In the genomic region with DNA sequence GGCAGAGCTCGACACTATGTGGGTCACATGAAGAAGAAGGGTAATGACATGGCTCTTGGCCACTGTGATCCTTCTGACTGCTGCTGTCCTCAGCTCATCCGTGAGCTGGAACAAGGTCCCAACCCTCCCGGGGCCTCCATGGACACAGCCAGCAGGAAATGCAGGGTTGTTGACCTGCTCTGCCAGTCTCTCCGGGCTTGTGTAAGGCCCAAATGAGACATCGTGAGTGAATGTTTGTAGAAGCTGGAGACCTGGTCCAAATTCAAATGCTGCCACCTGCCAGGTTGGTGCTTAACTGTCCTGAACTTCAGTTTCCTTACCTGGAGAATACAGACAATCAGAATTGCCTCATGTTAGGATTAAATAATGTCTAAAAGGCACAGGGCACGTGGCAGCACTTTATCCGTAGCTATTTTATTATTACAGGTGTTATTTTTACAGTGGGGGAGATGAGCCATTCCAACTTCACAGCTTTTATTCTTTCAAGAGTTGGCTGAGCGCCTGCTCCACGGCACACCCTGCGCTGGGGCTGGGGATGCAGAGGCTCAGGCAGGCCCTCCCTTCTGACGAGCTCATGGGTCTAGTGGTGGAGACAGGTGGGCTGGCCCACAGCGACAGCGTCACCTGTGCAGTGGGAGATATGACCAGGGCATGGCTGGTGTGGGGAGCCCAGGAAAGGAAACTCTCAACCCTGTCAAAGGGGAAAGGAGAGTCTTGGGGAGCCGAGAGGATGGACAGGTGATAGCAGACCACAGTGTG, we compare ENCODE assay signal across 2 cellular contexts.
TF ChIP-seq lines count a peak whose summit lies in the region.

No MANE protein-coding gene starts in this region.

TF ChIP-seq in GM23338, 12 proteins besides CTCF, POLR2A, EP300 and RAD21 (continues in another document):
- no peak for TF ChIP-seq ZNF462 (CRISPR knock-in tag; IDR thresholded peaks at IDR 0.05)
- no peak for TF ChIP-seq ETS1 (IDR thresholded peaks at IDR 0.05)
- TF ChIP-seq EZH2phosphoT487 (IDR thresholded peaks at IDR 0.05; ENCODE audit: unreplicated experiment) = no peak
- TF ChIP-seq STAT1 (IDR thresholded peaks at IDR 0.05; ENCODE audit: unreplicated experiment) = no peak
- TF ChIP-seq ZNF331 (CRISPR knock-in tag; IDR thresholded peaks at IDR 0.05; ENCODE audit: low read depth) = no peak
- TF ChIP-seq, protein P1, sequence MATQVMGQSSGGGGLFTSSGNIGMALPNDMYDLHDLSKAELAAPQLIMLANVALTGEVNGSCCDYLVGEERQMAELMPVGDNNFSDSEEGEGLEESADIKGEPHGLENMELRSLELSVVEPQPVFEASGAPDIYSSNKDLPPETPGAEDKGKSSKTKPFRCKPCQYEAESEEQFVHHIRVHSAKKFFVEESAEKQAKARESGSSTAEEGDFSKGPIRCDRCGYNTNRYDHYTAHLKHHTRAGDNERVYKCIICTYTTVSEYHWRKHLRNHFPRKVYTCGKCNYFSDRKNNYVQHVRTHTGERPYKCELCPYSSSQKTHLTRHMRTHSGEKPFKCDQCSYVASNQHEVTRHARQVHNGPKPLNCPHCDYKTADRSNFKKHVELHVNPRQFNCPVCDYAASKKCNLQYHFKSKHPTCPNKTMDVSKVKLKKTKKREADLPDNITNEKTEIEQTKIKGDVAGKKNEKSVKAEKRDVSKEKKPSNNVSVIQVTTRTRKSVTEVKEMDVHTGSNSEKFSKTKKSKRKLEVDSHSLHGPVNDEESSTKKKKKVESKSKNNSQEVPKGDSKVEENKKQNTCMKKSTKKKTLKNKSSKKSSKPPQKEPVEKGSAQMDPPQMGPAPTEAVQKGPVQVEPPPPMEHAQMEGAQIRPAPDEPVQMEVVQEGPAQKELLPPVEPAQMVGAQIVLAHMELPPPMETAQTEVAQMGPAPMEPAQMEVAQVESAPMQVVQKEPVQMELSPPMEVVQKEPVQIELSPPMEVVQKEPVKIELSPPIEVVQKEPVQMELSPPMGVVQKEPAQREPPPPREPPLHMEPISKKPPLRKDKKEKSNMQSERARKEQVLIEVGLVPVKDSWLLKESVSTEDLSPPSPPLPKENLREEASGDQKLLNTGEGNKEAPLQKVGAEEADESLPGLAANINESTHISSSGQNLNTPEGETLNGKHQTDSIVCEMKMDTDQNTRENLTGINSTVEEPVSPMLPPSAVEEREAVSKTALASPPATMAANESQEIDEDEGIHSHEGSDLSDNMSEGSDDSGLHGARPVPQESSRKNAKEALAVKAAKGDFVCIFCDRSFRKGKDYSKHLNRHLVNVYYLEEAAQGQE (IDR thresholded peaks at IDR 0.05; ENCODE audit: unreplicated experiment) = no peak
- no peak for TF ChIP-seq POLR2AphosphoS5 (IDR thresholded peaks at IDR 0.05; ENCODE audit: low read depth)
- no peak for TF ChIP-seq JUNB (IDR thresholded peaks at IDR 0.05; ENCODE audit: unreplicated experiment)

TF ChIP-seq in H1, 55 proteins besides CTCF, POLR2A, EP300 and RAD21:
- no peak for TF ChIP-seq SIRT6 (IDR thresholded peaks at IDR 0.05; ENCODE audit: low read length)
- TF ChIP-seq, protein P2, sequence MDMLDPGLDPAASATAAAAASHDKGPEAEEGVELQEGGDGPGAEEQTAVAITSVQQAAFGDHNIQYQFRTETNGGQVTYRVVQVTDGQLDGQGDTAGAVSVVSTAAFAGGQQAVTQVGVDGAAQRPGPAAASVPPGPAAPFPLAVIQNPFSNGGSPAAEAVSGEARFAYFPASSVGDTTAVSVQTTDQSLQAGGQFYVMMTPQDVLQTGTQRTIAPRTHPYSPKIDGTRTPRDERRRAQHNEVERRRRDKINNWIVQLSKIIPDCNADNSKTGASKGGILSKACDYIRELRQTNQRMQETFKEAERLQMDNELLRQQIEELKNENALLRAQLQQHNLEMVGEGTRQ (IDR thresholded peaks at IDR 0.05; ENCODE audit: low read length) = no peak
- no peak for TF ChIP-seq MAFK (IDR thresholded peaks at IDR 0.05; ENCODE audit: low read depth, low read length)
- TF ChIP-seq TAF1 (IDR thresholded peaks at IDR 0.05; ENCODE audit: low read depth, low read length) = no peak
- TF ChIP-seq SP2 (IDR thresholded peaks at IDR 0.05; ENCODE audit: low read length) = no peak
- TF ChIP-seq SIN3A (conservative IDR thresholded peaks at IDR 0.05 in 1 of 2, IDR thresholded peaks at IDR 0.05 in 1 of 2; ENCODE audit: low read depth in 1 of 2, low read length in 2 of 2) = no peak
- no peak for TF ChIP-seq CBX5 (IDR thresholded peaks at IDR 0.05; ENCODE audit: low read depth, low read length)
- no peak for TF ChIP-seq HDAC2 (IDR thresholded peaks at IDR 0.05; ENCODE audit: borderline replicate concordance in 1 of 2, low read depth in 2 of 2, low read length in 2 of 2)
- TF ChIP-seq CBX8 (IDR thresholded peaks at IDR 0.05; ENCODE audit: borderline replicate concordance, low read depth, low read length) = no peak
- TF ChIP-seq TEAD4 (IDR thresholded peaks at IDR 0.05; ENCODE audit: low read depth, low read length) = no peak
- no peak for TF ChIP-seq RNF2 (IDR thresholded peaks at IDR 0.05; ENCODE audit: borderline replicate concordance, low read depth, low read length, missing control alignments, poor library complexity, severe bottlenecking)
- no peak for TF ChIP-seq JUN (IDR thresholded peaks at IDR 0.05; ENCODE audit: low read depth, low read length)
- no peak for TF ChIP-seq KDM4A (IDR thresholded peaks at IDR 0.05; ENCODE audit: low read depth, low read length, severe bottlenecking)
- no peak for TF ChIP-seq CEBPB (IDR thresholded peaks at IDR 0.05; ENCODE audit: low read depth, low read length)
- no peak for TF ChIP-seq SRF (IDR thresholded peaks at IDR 0.05; ENCODE audit: low read depth, low read length)
- no peak for TF ChIP-seq TAF7 (optimal IDR thresholded peaks at IDR 0.05; ENCODE audit: borderline replicate concordance, low read depth, low read length)
- no peak for TF ChIP-seq ZNF274 (IDR thresholded peaks at IDR 0.05; ENCODE audit: borderline replicate concordance, extremely low read depth, low read length)
- TF ChIP-seq KDM5A (IDR thresholded peaks at IDR 0.05; ENCODE audit: low read length) = no peak
- TF ChIP-seq JUND (IDR thresholded peaks at IDR 0.05; ENCODE audit: low read length) = no peak
